ENCODE assay signal across 8 cellular contexts in genomic region chr6:47477497-47478232, GRCh38. TPM values are rescaled to one million over a fixed set of nuclear protein-coding genes. Genes with fewer than 3 reads are reported as not detected.
DNase-seq lines count a peak whose midpoint lies in the region; ATAC-seq and TF ChIP-seq lines count a peak whose summit lies in the region.

Gene CD2AP (plus strand): TSS chr6:47477789. CDS start chr6:47478245, 456 bp downstream.

- H3K27me3 Mint-ChIP-seq in HFFc6 (ENCODE audit: insufficient read depth), result no peaks in the 10 kb centered on the region
- peaks cover 10% of the 10 kb centered on the region for H3K27me3 Mint-ChIP-seq in activated naive CD4-positive, alpha-beta T cell treated with anti-CD3 and anti-CD28 coated beads, Interleukin-2, amount 10 ng/mL, durations not matched to agents 7 days and 5 days

- peaks cover 32% of the 10 kb centered on the region for H3K4me1 Mint-ChIP-seq in HFFc6 (ENCODE audit: low read depth)
- H3K4me1 Mint-ChIP-seq in activated naive CD4-positive, alpha-beta T cell treated with anti-CD3 and anti-CD28 coated beads, Interleukin-2, amount 10 ng/mL, durations not matched to agents 7 days and 5 days, result peaks cover 37% of the 10 kb centered on the region

- H3K9ac ChIP-seq in SK-N-MC (ENCODE audit: insufficient read length), result peak within 1 kb of the TSS; percentile 68

- H3K4me3 ChIP-seq in SK-N-MC, result peak within 1 kb of the TSS; percentile 75
- H3K4me3 ChIP-seq in gastroesophageal sphincter, result peak within 1 kb of the TSS; percentile 84 to 88
- peak within 1 kb of the TSS; percentile 66 to 79 for H3K4me3 ChIP-seq in neutrophil (ENCODE audit: low read depth in 1 of 2, low read length in 1 of 2)

- H3K36me3 ChIP-seq in SK-N-MC (ENCODE audit: insufficient read depth, low read length) (no peaks in the 10 kb centered on the region), gastroesophageal sphincter (no peaks in the 10 kb centered on the region), neutrophil (no peaks in the 10 kb centered on the region)

- TF ChIP-seq POLR2A in gastroesophageal sphincter (IDR thresholded peaks at IDR 0.05), result peak; percentile 66 to 67

- peaks cover 0 to 35% (median 0%) of the 10 kb centered on the region in 3 donors for H3K4me1 ChIP-seq in gastroesophageal sphincter
- peaks cover 9 to 11% of the 10 kb centered on the region in 2 experiments for H3K4me1 ChIP-seq in neutrophil (ENCODE audit: control insufficient read depth in 1 of 2, insufficient read depth in 1 of 2, low read depth in 1 of 2, low read length in 1 of 2)

- H3K9me3 ChIP-seq in SK-N-MC (ENCODE audit: low read depth, low read length) (no peaks in the 10 kb centered on the region), gastroesophageal sphincter (no peaks in the 10 kb centered on the region), neutrophil (no peaks in the 10 kb centered on the region)

- TF ChIP-seq CTCF in GM10266 (IDR thresholded peaks at IDR 0.05; ENCODE audit: control insufficient read depth, insufficient read depth, low read depth, missing control alignments), result peak; percentile 43
- TF ChIP-seq CTCF in HFFc6 (IDR thresholded peaks at IDR 0.05), result no peak; the same call in 1 of the 2 replicates
- peak in 1 of 4 experiments; percentile 36 for TF ChIP-seq CTCF in gastroesophageal sphincter (IDR thresholded peaks at IDR 0.05)
- no peak for TF ChIP-seq CTCF in neutrophil (IDR thresholded peaks at IDR 0.05)

- TF ChIP-seq EP300 in gastroesophageal sphincter (IDR thresholded peaks at IDR 0.05), result no peak

- peak within 1 kb of the TSS; percentile 92 for H3K27ac Mint-ChIP-seq in HFFc6
- H3K27ac Mint-ChIP-seq in activated naive CD4-positive, alpha-beta T cell treated with anti-CD3 and anti-CD28 coated beads, Interleukin-2, amount 10 ng/mL, durations not matched to agents 7 days and 5 days, result peak within 1 kb of the TSS; percentile 99

- peak; percentile 94 for ATAC-seq in gastroesophageal sphincter

- CTCF ChIA-PET in activated naive CD4-positive, alpha-beta T cell treated with anti-CD3 and anti-CD28 coated beads, Interleukin-2, amount 10 ng/mL, durations not matched to agents 7 days and 5 days (lab: Charles Lee), result interaction anchor here (1.3 to 1.7 kb wide), 2 partner anchors 63 to 64 kb away, joined by 4 to 11 read pairs; no protein-coding TSS in a partner anchor

- peak within 1 kb of the TSS; percentile 100 for H3K4me3 Mint-ChIP-seq in HFFc6
- H3K4me3 Mint-ChIP-seq in activated naive CD4-positive, alpha-beta T cell treated with anti-CD3 and anti-CD28 coated beads, Interleukin-2, amount 10 ng/mL, durations not matched to agents 7 days and 5 days, result peak within 1 kb of the TSS; percentile 99

- DNase-seq in GM10266 (ENCODE audit: extremely low spot score), result peak; percentile 92
- DNase-seq in HFFc6, result peak; percentile 46
- DNase-seq in NAMALWA (ENCODE audit: low spot score), result peak; percentile 98
- no peak for DNase-seq in SK-N-MC (ENCODE audit: low read depth, low spot score)
- DNase-seq in activated naive CD4-positive, alpha-beta T cell treated with anti-CD3 and anti-CD28 coated beads, Interleukin-2, amount 10 ng/mL, durations not matched to agents 7 days and 5 days, result peak; percentile 93
- DNase-seq in superior temporal gyrus (ENCODE audit: extremely low spot score), result peak; percentile 70

- peaks cover 5% of the 10 kb centered on the region; the same call in 1 of the 2 replicates for H3K36me3 Mint-ChIP-seq in HFFc6 (ENCODE audit: low read depth)
- H3K36me3 Mint-ChIP-seq in activated naive CD4-positive, alpha-beta T cell treated with anti-CD3 and anti-CD28 coated beads, Interleukin-2, amount 10 ng/mL, durations not matched to agents 7 days and 5 days, result peaks cover 8% of the 10 kb centered on the region

- H3K27me3 ChIP-seq in gastroesophageal sphincter (no peaks in the 10 kb centered on the region), neutrophil (peaks cover 12% of the 10 kb centered on the region)

- H3K27ac ChIP-seq in SK-N-MC, result peak within 1 kb of the TSS; percentile 58; the same call in 1 of the 2 replicates
- peak within 1 kb of the TSS; percentile 93 to 97 (median 94) for H3K27ac ChIP-seq in gastroesophageal sphincter
- peak within 1 kb of the TSS; percentile 35 for H3K27ac ChIP-seq in neutrophil

- no peaks in the 10 kb centered on the region for H3K9me3 Mint-ChIP-seq in HFFc6
- no peaks in the 10 kb centered on the region for H3K9me3 Mint-ChIP-seq in activated naive CD4-positive, alpha-beta T cell treated with anti-CD3 and anti-CD28 coated beads, Interleukin-2, amount 10 ng/mL, durations not matched to agents 7 days and 5 days

- whole genome bisulfite sequencing in gastroesophageal sphincter (ENCODE audit: low coverage in 1 of 2), 2 donors, result no CpG with 5 or more reads among the region's 83 CpGs

RNA-seq across cellular contexts. Expression of gene CD2AP, which starts in this region (rescaled TPM):
- 10 to 100 TPM; 18.1 to 23.0 (median 20.9) TPM for total RNA-seq in HFFc6 (2021; fragmentation: NEBNext Ultra II Directional; extraction: Animal tissue kit (Norgen Biotek cat#: 25700))
- 10 to 100 TPM; 21.2 to 34.4 (median 24.5) TPM for total RNA-seq in gastroesophageal sphincter

Comparison
In these comparisons a context has a peak if more than half of its experiments do, and no peak if none do; other contexts are left out.
1. H3K27ac ChIP-seq: peak in every context shown above with its lines; median percentile 94 in gastroesophageal sphincter; 58 in SK-N-MC; 35 in neutrophil.